In genomic region chr9:123176949-123177348, GRCh38 we compare ENCODE assay signal across 20 cellular contexts.
A peak's percentile ranks its signal among the peaks of the same experiment; 100 is the strongest.
DNase-seq lines count a peak whose midpoint lies in the region; ATAC-seq and TF ChIP-seq lines count a peak whose summit lies in the region.
"Had no signal": no experiment of that assay in that cellular context is flagged by ENCODE, and none has a peak within 500 bp of the region (broad histone marks: within the 10 kb centered on the region; RNA-seq: fewer than 3 reads in every experiment).

No MANE protein-coding gene starts in this region.

- peaks cover 2% of the 10 kb centered on the region for H3K27me3 Mint-ChIP-seq in IgD-negative memory B cell
- no peaks in the 10 kb centered on the region for H3K27me3 Mint-ChIP-seq in progenitor cell of endocrine pancreas
- H3K27me3 Mint-ChIP-seq: CD4-positive, alpha-beta T cell had no signal

- H3K9me3 Mint-ChIP-seq in IgD-negative memory B cell (no peaks in the 10 kb centered on the region), progenitor cell of endocrine pancreas (ENCODE audit: low read depth) (no peaks in the 10 kb centered on the region)
- H3K9me3 Mint-ChIP-seq: CD4-positive, alpha-beta T cell had no signal

- ATAC-seq in activated CD4-positive, CD25-positive, alpha-beta regulatory T cell treated with anti-CD3 and anti-CD28 coated beads, Interleukin-2, amount 50 U/mL, for 24 hours = no peak
- ATAC-seq in GM18907 (IDR thresholded peaks at IDR 0.05; ENCODE audit: unreplicated experiment) = no peak
- ATAC-seq: K562, Panc1, Right ventricle myocardium inferior, SK-N-SH treated with all-trans-retinoic acid at 6 μM for 48 hours had no signal

- no peaks in the 10 kb centered on the region for H3K9me2 ChIP-seq in SU-DHL-6 (replicated peaks; ENCODE audit: insufficient read depth, low read length)

- H3K4me1 Mint-ChIP-seq in IgD-negative memory B cell (peaks cover 44 to 49% (median 44%) of the 10 kb centered on the region in 3 donors), progenitor cell of endocrine pancreas (ENCODE audit: low read depth) (peaks cover 9% of the 10 kb centered on the region)

- peak overlapping the region; percentile 51 for H3K9ac ChIP-seq in SU-DHL-6 (ENCODE audit: low read length)

- DNase-seq in NCI-H1417 (lab: John Stamatoyannopoulos, UW) = peak in 2 of 3 experiments; percentile 9 to 43
- no peak for DNase-seq in NCI-H1417 treated with DMSO at 0.1 percent for 48 hours (lab: John Stamatoyannopoulos, UW)
- DNase-seq in progenitor cell of endocrine pancreas (ENCODE audit: low spot score, unreplicated experiment) = no peak
- DNase-seq in WERI-Rb-1 = no peak
- DNase-seq: BE2C; CD4-positive, alpha-beta T cell; NCI-H1105; NCI-H2029; NCI-H2171; NCI-H82 had no signal

- no peak overlapping the region for H2AFZ ChIP-seq in SU-DHL-6 (ENCODE audit: low read depth, low read length, severe bottlenecking)

- H3F3A ChIP-seq in SU-DHL-6 (ENCODE audit: insufficient read depth) = peaks cover 75% of the 10 kb centered on the region

- peak overlapping the region; percentile 52 to 94 (median 88) for H3K27ac Mint-ChIP-seq in IgD-negative memory B cell
- H3K27ac Mint-ChIP-seq in progenitor cell of endocrine pancreas = peak overlapping the region; percentile 86
- H3K27ac Mint-ChIP-seq: CD4-positive, alpha-beta T cell had no signal

- H3K4me3 Mint-ChIP-seq in IgD-negative memory B cell (peak overlapping the region in 2 of 4 donors; percentile 13), progenitor cell of endocrine pancreas (ENCODE audit: low read depth) (no peak overlapping the region)
- H3K4me3 Mint-ChIP-seq: CD4-positive, alpha-beta T cell had no signal

- H3K36me3 ChIP-seq in SU-DHL-6 (ENCODE audit: low read length) (peaks cover 40% of the 10 kb centered on the region), WERI-Rb-1 (peaks cover 15% of the 10 kb centered on the region)
- H3K36me3 ChIP-seq: BE2C had no signal

- peaks cover 79% of the 10 kb centered on the region for H3K79me2 ChIP-seq in SU-DHL-6 (ENCODE audit: insufficient read depth, low read length)

- TF ChIP-seq CTCF in SU-DHL-6 (IDR thresholded peaks at IDR 0.05; ENCODE audit: insufficient read depth, low read length, poor library complexity, severe bottlenecking) (no peak), progenitor cell of endocrine pancreas (IDR thresholded peaks at IDR 0.05; ENCODE audit: unreplicated experiment) (no peak), WERI-Rb-1 (IDR thresholded peaks at IDR 0.05; ENCODE audit: low read depth, low read length) (no peak)

- no peaks in the 10 kb centered on the region for H4K20me1 ChIP-seq in SU-DHL-6 (ENCODE audit: low read depth, low read length)

- H3K4me3 ChIP-seq in SU-DHL-6 (ENCODE audit: insufficient read depth, low read length, poor library complexity, severe bottlenecking) = no peak overlapping the region
- no peak overlapping the region for H3K4me3 ChIP-seq in WERI-Rb-1 (ENCODE audit: low read depth, low read length)
- H3K4me3 ChIP-seq: K562 had no signal

- peak overlapping the region; percentile 83 for H3K4me2 ChIP-seq in SU-DHL-6 (ENCODE audit: low read depth, low read length, poor library complexity, severe bottlenecking)

- H3K27me3 ChIP-seq in SU-DHL-6 (ENCODE audit: low read length) (no peaks in the 10 kb centered on the region), WERI-Rb-1 (ENCODE audit: insufficient read depth, low read depth, severe bottlenecking) (no peaks in the 10 kb centered on the region)
- H3K27me3 ChIP-seq: BE2C had no signal

- H3K27ac ChIP-seq in SU-DHL-6 (ENCODE audit: low read depth, low read length) (peak overlapping the region; percentile 98), WERI-Rb-1 (no peak overlapping the region)
- H3K27ac ChIP-seq: 22Rv1, HL-60 had no signal

- peaks cover 14% of the 10 kb centered on the region for H3K36me3 Mint-ChIP-seq in IgD-negative memory B cell
- peaks cover 7% of the 10 kb centered on the region for H3K36me3 Mint-ChIP-seq in progenitor cell of endocrine pancreas (ENCODE audit: insufficient read depth)

- H3K9me3 ChIP-seq in SU-DHL-6 (ENCODE audit: insufficient read depth, low read length) = no peaks in the 10 kb centered on the region
- no peaks in the 10 kb centered on the region for H3K9me3 ChIP-seq in WERI-Rb-1 (ENCODE audit: severe bottlenecking)
- H3K9me3 ChIP-seq: BE2C had no signal

Comparison
In these comparisons a context has a peak if more than half of its experiments do, and no peak if none do; other contexts are left out.
1. DNase-seq: peak in NCI-H1417 (2 of 3); none in NCI-H1417 treated with DMSO at 0.1 percent for 48 hours (single experiment), progenitor cell of endocrine pancreas (single experiment) and WERI-Rb-1 (single experiment).